21 cellular contexts compared by ENCODE assay signal in the genomic region with DNA sequence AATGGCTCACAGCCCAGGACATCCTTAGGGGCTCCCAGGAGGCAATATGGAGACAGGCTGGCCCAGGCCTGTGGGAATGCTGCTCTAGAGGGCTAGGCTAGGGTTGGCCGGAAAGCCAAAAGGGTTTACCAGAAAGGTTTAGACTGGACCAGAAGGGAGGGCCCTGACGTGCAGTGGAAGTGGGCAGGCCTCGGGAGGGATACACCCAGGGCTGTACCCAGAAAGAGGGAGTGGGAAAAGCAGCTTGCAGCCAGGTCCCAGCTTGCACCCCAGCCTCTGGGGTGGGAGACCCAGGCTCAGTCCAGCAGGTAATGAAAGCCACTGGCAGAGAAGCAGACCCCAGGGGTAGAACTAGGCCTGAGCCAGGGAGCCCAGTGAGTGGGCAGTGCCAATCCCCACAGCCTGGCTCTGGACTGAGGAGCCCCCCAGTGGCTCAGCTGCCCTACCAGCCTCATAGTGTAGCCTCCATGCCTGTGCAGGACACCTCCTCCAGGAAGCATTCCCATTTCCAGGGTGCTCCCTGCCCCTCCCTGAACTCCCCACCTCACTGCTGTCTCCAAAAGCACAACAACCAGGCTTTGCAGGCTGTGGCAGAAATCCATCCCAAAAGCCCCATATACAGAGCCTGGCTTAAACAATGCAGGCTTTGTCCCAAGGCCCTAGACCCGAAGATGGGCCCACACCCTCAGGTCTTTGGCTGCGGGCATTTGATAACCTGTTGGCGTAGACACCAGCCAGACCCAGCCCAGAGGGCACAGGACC. TPM values are rescaled to one million over a fixed set of nuclear protein-coding genes. Genes with fewer than 3 reads are reported as not detected.
DNase-seq lines count a peak whose midpoint lies in the region; ATAC-seq and TF ChIP-seq lines count a peak whose summit lies in the region.
"Had no signal": no experiment of that assay in that cellular context is flagged by ENCODE, and none has a peak within 500 bp of the region (broad histone marks: within the 10 kb centered on the region; RNA-seq: fewer than 3 reads in every experiment).

No MANE protein-coding gene starts in this region.

- no peaks in the 10 kb centered on the region for H3K9me3 Mint-ChIP-seq in activated B cell treated with CpG ODN at 0.5 μM for 24 hours
- H3K9me3 Mint-ChIP-seq in memory B cell: no peaks in the 10 kb centered on the region
- no peaks in the 10 kb centered on the region for H3K9me3 Mint-ChIP-seq in effector memory CD8-positive, alpha-beta T cell
- no peaks in the 10 kb centered on the region for H3K9me3 Mint-ChIP-seq in activated naive CD8-positive, alpha-beta T cell treated with anti-CD3 and anti-CD28 coated beads for 36 hours

- intact Hi-C loops in activated B cell treated with CpG ODN at 0.5 μM for 24 hours (cut with micrococcal nuclease): no loop called here

- H3K27me3 Mint-ChIP-seq in activated B cell treated with CpG ODN at 0.5 μM for 24 hours: no peaks in the 10 kb centered on the region
- H3K27me3 Mint-ChIP-seq in memory B cell: no peaks in the 10 kb centered on the region
- H3K27me3 Mint-ChIP-seq in effector memory CD8-positive, alpha-beta T cell: no peaks in the 10 kb centered on the region
- no peaks in the 10 kb centered on the region for H3K27me3 Mint-ChIP-seq in activated naive CD8-positive, alpha-beta T cell treated with anti-CD3 and anti-CD28 coated beads for 36 hours

- H3K4me3 Mint-ChIP-seq in activated B cell treated with CpG ODN at 0.5 μM for 24 hours: no peak overlapping the region
- no peak overlapping the region for H3K4me3 Mint-ChIP-seq in memory B cell
- H3K4me3 Mint-ChIP-seq in effector memory CD8-positive, alpha-beta T cell: no peak overlapping the region
- no peak overlapping the region for H3K4me3 Mint-ChIP-seq in activated naive CD8-positive, alpha-beta T cell treated with anti-CD3 and anti-CD28 coated beads for 36 hours

- peaks cover 65% of the 10 kb centered on the region for H3K4me1 Mint-ChIP-seq in activated B cell treated with CpG ODN at 0.5 μM for 24 hours
- H3K4me1 Mint-ChIP-seq in memory B cell: peaks cover 49% of the 10 kb centered on the region
- peaks cover 55 to 62% of the 10 kb centered on the region in 2 donors for H3K4me1 Mint-ChIP-seq in effector memory CD8-positive, alpha-beta T cell (ENCODE audit: low read depth in 2 of 2)
- peaks cover 47% of the 10 kb centered on the region for H3K4me1 Mint-ChIP-seq in activated naive CD8-positive, alpha-beta T cell treated with anti-CD3 and anti-CD28 coated beads for 36 hours

- peak overlapping the region; percentile 47 for H3K27ac ChIP-seq in substantia nigra (ENCODE audit: low read depth, low read length, poor library complexity, severe bottlenecking)
- H3K27ac ChIP-seq: suprapubic skin had no signal

- peak; percentile 48 for DNase-seq in activated CD8-positive, alpha-beta memory T cell treated with anti-CD3 and anti-CD28 coated beads, Interleukin-2, amount 50 U/mL, for 48 hours
- DNase-seq in activated CD8-positive, alpha-beta memory T cell treated with anti-CD3 and anti-CD28 coated beads, Interleukin-2, amount 50 U/mL, for 4 hours: no peak
- DNase-seq in activated B cell treated with CpG ODN at 0.5 μM for 24 hours: no peak
- DNase-seq in memory B cell (ENCODE audit: low spot score in 2 of 2): no peak
- no peak for DNase-seq in substantia nigra (lab: John Stamatoyannopoulos, UW)
- DNase-seq in stimulated activated CD4-positive, alpha-beta T cell treated with anti-CD3 and anti-CD28 coated beads, Interleukin-2, amount 100 ng/mL, for 48 hours: no peak
- no peak for DNase-seq in effector memory CD8-positive, alpha-beta T cell
- no peak for DNase-seq in activated naive CD8-positive, alpha-beta T cell treated with anti-CD3 and anti-CD28 coated beads for 36 hours
- DNase-seq: activated CD4-positive, alpha-beta T cell treated with anti-CD3 and anti-CD28 coated beads for 48 hours; COR-L47; cortex of kidney; GOT3; hippocampal formation; NCI-H1694 treated with DMSO at 0.1 percent for 48 hours; NCI-H446; SIG-M5; T-helper 9 cell had no signal

- H3K27ac Mint-ChIP-seq in activated B cell treated with CpG ODN at 0.5 μM for 24 hours: peak overlapping the region; percentile 50
- peak overlapping the region; percentile 32 for H3K27ac Mint-ChIP-seq in memory B cell
- peak overlapping the region in 1 of 2 donors; percentile 41 for H3K27ac Mint-ChIP-seq in effector memory CD8-positive, alpha-beta T cell
- H3K27ac Mint-ChIP-seq in activated naive CD8-positive, alpha-beta T cell treated with anti-CD3 and anti-CD28 coated beads for 36 hours: no peak overlapping the region

- H3K36me3 Mint-ChIP-seq in activated B cell treated with CpG ODN at 0.5 μM for 24 hours (ENCODE audit: low read depth): peaks cover 29% of the 10 kb centered on the region
- peaks cover 6% of the 10 kb centered on the region for H3K36me3 Mint-ChIP-seq in memory B cell
- H3K36me3 Mint-ChIP-seq in effector memory CD8-positive, alpha-beta T cell (ENCODE audit: insufficient read depth): peaks cover 20% of the 10 kb centered on the region
- no peaks in the 10 kb centered on the region for H3K36me3 Mint-ChIP-seq in activated naive CD8-positive, alpha-beta T cell treated with anti-CD3 and anti-CD28 coated beads for 36 hours

- ATAC-seq in activated B cell treated with CpG ODN at 0.5 μM for 24 hours (ENCODE audit: low read depth) (no peak), memory B cell (ENCODE audit: low read depth) (no peak)
- ATAC-seq in effector memory CD8-positive, alpha-beta T cell (replicated peaks): no peak

- POLR2A ChIA-PET in activated B cell treated with CpG ODN at 0.5 μM for 24 hours (lab: Charles Lee): no interaction called here

- TF ChIP-seq CTCF in activated B cell treated with CpG ODN at 0.5 μM for 24 hours (IDR thresholded peaks at IDR 0.05): no peak

- CTCF ChIA-PET in activated B cell treated with CpG ODN at 0.5 μM for 24 hours (lab: Charles Lee): interaction anchor here (0.8 to 2.7 kb wide), 5 partner anchors 46 to 188 kb away, joined by 3 to 19 read pairs (median 3); no protein-coding TSS in a partner anchor

RNA-seq across cellular contexts. Expression of a gene that starts 3.5 kb away (rescaled TPM):
- total RNA-seq in activated B cell treated with CpG ODN at 0.5 μM for 24 hours: 41.6 and 47.8 TPM in 2 replicates
- total RNA-seq in activated naive CD8-positive, alpha-beta T cell treated with anti-CD3 and anti-CD28 coated beads for 36 hours: 10 to 100 TPM; 11.5 to 11.9 TPM

RNA-seq across cellular contexts. Expression of a gene that starts 3.5 kb away (rescaled TPM):
- total RNA-seq in activated B cell treated with CpG ODN at 0.5 μM for 24 hours: 11.4 and 15.9 TPM in 2 replicates
- total RNA-seq in activated naive CD8-positive, alpha-beta T cell treated with anti-CD3 and anti-CD28 coated beads for 36 hours: under 1 TPM; 0.42 to 0.78 TPM

RNA-seq across cellular contexts. Expression of a gene that starts 49.4 kb away (rescaled TPM):
- 17.5 and 18.1 TPM in 2 replicates for total RNA-seq in activated B cell treated with CpG ODN at 0.5 μM for 24 hours
- total RNA-seq in activated naive CD8-positive, alpha-beta T cell treated with anti-CD3 and anti-CD28 coated beads for 36 hours: 10 to 100 TPM; 53.4 to 54.8 TPM

RNA-seq across cellular contexts. Expression of a gene that starts 52.2 kb away (rescaled TPM):
- total RNA-seq in activated B cell treated with CpG ODN at 0.5 μM for 24 hours: 47.7 and 48.9 TPM in 2 replicates
- 10 to 100 TPM; 38.4 to 41.0 TPM for total RNA-seq in activated naive CD8-positive, alpha-beta T cell treated with anti-CD3 and anti-CD28 coated beads for 36 hours

RNA-seq across cellular contexts. Expression of a gene that starts 52.2 kb away (rescaled TPM):
- total RNA-seq in activated B cell treated with CpG ODN at 0.5 μM for 24 hours: 0.16 and 0.20 TPM in 2 replicates
- under 1 TPM; 0.08 to 0.12 TPM for total RNA-seq in activated naive CD8-positive, alpha-beta T cell treated with anti-CD3 and anti-CD28 coated beads for 36 hours
- total RNA-seq: G401, HT1080, MCF 10A had no signal
